1 cellular context compared by ENCODE assay signal in the genomic region with DNA sequence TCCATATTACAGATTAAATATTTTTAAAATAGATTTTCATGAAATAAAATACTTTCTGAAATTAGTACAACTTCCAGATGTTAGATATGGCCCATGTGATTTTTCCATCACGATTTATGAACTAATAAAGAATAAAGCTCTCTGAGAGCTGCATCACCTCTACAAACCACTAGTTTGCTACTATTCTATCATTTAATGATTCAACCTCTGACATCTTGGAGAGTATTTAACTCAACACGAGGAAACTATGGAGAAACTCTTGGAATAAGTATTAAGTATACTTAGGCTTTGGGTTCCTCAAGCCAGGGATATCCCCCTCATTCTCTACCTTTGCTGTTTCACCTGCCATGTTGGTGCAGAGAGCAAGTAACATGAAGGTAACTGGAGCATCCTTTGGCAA.
TF ChIP-seq lines count a peak whose summit lies in the region.

No MANE protein-coding gene starts in this region.

TF ChIP-seq in GM23338, 12 proteins besides CTCF, POLR2A, EP300 and RAD21 (continued from another document):
- TF ChIP-seq, protein P1, sequence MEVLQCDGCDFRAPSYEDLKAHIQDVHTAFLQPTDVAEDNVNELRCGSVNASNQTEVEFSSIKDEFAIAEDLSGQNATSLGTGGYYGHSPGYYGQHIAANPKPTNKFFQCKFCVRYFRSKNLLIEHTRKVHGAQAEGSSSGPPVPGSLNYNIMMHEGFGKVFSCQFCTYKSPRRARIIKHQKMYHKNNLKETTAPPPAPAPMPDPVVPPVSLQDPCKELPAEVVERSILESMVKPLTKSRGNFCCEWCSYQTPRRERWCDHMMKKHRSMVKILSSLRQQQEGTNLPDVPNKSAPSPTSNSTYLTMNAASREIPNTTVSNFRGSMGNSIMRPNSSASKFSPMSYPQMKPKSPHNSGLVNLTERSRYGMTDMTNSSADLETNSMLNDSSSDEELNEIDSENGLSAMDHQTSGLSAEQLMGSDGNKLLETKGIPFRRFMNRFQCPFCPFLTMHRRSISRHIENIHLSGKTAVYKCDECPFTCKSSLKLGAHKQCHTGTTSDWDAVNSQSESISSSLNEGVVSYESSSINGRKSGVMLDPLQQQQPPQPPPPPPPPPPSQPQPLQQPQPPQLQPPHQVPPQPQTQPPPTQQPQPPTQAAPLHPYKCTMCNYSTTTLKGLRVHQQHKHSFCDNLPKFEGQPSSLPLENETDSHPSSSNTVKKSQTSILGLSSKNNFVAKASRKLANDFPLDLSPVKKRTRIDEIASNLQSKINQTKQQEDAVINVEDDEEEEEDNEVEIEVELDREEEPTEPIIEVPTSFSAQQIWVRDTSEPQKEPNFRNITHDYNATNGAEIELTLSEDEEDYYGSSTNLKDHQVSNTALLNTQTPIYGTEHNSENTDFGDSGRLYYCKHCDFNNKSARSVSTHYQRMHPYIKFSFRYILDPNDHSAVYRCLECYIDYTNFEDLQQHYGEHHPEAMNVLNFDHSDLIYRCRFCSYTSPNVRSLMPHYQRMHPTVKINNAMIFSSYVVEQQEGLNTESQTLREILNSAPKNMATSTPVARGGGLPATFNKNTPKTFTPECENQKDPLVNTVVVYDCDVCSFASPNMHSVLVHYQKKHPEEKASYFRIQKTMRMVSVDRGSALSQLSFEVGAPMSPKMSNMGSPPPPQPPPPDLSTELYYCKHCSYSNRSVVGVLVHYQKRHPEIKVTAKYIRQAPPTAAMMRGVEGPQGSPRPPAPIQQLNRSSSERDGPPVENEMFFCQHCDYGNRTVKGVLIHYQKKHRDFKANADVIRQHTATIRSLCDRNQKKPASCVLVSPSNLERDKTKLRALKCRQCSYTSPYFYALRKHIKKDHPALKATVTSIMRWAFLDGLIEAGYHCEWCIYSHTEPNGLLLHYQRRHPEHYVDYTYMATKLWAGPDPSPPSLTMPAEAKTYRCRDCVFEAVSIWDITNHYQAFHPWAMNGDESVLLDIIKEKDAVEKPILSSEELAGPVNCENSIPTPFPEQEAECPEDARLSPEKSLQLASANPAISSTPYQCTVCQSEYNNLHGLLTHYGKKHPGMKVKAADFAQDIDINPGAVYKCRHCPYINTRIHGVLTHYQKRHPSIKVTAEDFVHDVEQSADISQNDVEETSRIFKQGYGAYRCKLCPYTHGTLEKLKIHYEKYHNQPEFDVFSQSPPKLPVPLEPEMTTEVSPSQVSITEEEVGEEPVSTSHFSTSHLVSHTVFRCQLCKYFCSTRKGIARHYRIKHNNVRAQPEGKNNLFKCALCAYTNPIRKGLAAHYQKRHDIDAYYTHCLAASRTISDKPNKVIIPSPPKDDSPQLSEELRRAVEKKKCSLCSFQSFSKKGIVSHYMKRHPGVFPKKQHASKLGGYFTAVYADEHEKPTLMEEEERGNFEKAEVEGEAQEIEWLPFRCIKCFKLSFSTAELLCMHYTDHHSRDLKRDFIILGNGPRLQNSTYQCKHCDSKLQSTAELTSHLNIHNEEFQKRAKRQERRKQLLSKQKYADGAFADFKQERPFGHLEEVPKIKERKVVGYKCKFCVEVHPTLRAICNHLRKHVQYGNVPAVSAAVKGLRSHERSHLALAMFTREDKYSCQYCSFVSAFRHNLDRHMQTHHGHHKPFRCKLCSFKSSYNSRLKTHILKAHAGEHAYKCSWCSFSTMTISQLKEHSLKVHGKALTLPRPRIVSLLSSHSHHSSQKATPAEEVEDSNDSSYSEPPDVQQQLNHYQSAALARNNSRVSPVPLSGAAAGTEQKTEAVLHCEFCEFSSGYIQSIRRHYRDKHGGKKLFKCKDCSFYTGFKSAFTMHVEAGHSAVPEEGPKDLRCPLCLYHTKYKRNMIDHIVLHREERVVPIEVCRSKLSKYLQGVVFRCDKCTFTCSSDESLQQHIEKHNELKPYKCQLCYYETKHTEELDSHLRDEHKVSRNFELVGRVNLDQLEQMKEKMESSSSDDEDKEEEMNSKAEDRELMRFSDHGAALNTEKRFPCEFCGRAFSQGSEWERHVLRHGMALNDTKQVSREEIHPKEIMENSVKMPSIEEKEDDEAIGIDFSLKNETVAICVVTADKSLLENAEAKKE (CRISPR knock-in tag; IDR thresholded peaks at IDR 0.05), result no peak
- TF ChIP-seq CREB1 (CRISPR knock-in tag; IDR thresholded peaks at IDR 0.05; ENCODE audit: low read depth) (no peak), EZH2 (IDR thresholded peaks at IDR 0.05; ENCODE audit: low read depth, unreplicated experiment) (no peak)
